In genomic region chr13:31209172-31209818, GRCh38 we compare ENCODE assay signal across 8 cellular contexts. TPM values are rescaled to one million over a fixed set of nuclear protein-coding genes. Genes with fewer than 3 reads are reported as not detected.
A peak's percentile ranks its signal among the peaks of the same experiment; 100 is the strongest.
DNase-seq lines count a peak whose midpoint lies in the region; TF ChIP-seq lines count a peak whose summit lies in the region.

No MANE protein-coding gene starts in this region.

- H3K36me3 Mint-ChIP-seq in endothelial cell (ENCODE audit: low read depth, unreplicated experiment) (no peaks in the 10 kb centered on the region), nephron progenitor cell (ENCODE audit: low read depth) (peaks cover 8% of the 10 kb centered on the region)

- H3K4me1 Mint-ChIP-seq in endothelial cell (ENCODE audit: unreplicated experiment) (peaks cover 8% of the 10 kb centered on the region), nephron progenitor cell (peaks cover 73% of the 10 kb centered on the region)

- H3K27ac Mint-ChIP-seq in endothelial cell (ENCODE audit: unreplicated experiment) (peak overlapping the region; percentile 24), nephron progenitor cell (peak overlapping the region; percentile 90)

- POLR2A ChIA-PET in OCI-LY7 (lab: Charles Lee) = interaction anchor here (0.8 kb wide), 1 partner anchor 1440 kb away, joined by 4 read pairs; no protein-coding TSS in a partner anchor

- H3K9me3 Mint-ChIP-seq in endothelial cell (ENCODE audit: unreplicated experiment) (no peaks in the 10 kb centered on the region), nephron progenitor cell (peaks cover 6% of the 10 kb centered on the region)

- no peak overlapping the region for H3K27ac ChIP-seq in OCI-LY7 (ENCODE audit: low read depth, low read length, poor library complexity, severe bottlenecking)

- no peak overlapping the region for H2AFZ ChIP-seq in OCI-LY7 (ENCODE audit: low read length)

- H3K27me3 Mint-ChIP-seq in endothelial cell (ENCODE audit: unreplicated experiment) (peaks cover under 1% of the 10 kb centered on the region), nephron progenitor cell (ENCODE audit: low read depth, poor library complexity) (no peaks in the 10 kb centered on the region)

- H3K9me2 ChIP-seq in OCI-LY7 (ENCODE audit: insufficient read depth, low read length) = no peaks in the 10 kb centered on the region

- H3K4me2 ChIP-seq in OCI-LY7 (ENCODE audit: low read length) = no peak overlapping the region

- peaks cover 5% of the 10 kb centered on the region for H3K4me1 ChIP-seq in OCI-LY7 (ENCODE audit: insufficient read depth, low read length, poor library complexity, severe bottlenecking)

- no peaks in the 10 kb centered on the region for H3K79me2 ChIP-seq in OCI-LY7 (ENCODE audit: insufficient read depth, low read depth, low read length)

- H3K9me3 ChIP-seq in OCI-LY7 (ENCODE audit: low read length) = no peaks in the 10 kb centered on the region

- no peaks in the 10 kb centered on the region for H3K36me3 ChIP-seq in OCI-LY7 (ENCODE audit: insufficient read depth, low read length)

- no peak overlapping the region for H3K4me3 ChIP-seq in OCI-LY7 (ENCODE audit: low read depth, low read length, poor library complexity, severe bottlenecking)

- CTCF ChIA-PET in OCI-LY7 (lab: Charles Lee; ENCODE audit: unreplicated experiment) = no interaction called here

- BruUV-seq in OCI-LY7 (replicated peaks; lab: Mats Ljungman, UMichigan) = no TSS peak

- TF ChIP-seq CTCF in endothelial cell (IDR thresholded peaks at IDR 0.05; ENCODE audit: unreplicated experiment) (no peak), nephron progenitor cell (IDR thresholded peaks at IDR 0.05) (no peak), OCI-LY7 (conservative IDR thresholded peaks at IDR 0.05; ENCODE audit: low read length) (no peak)

- intact Hi-C loops in OCI-LY7 (cut with micrococcal nuclease; ENCODE audit: unreplicated experiment) = no loop called here

- no peaks in the 10 kb centered on the region for H4K20me1 ChIP-seq in OCI-LY7 (ENCODE audit: insufficient read depth, low read length)

- DNase-seq in Daoy (ENCODE audit: low read depth) = peak; percentile 66
- peak; percentile 76 for DNase-seq in NCI-H510A (lab: John Stamatoyannopoulos, UW)
- no peak for DNase-seq in endothelial cell (ENCODE audit: low spot score)
- peak; percentile 27 for DNase-seq in nephron progenitor cell
- no peak for DNase-seq in SKM-1 treated with dmso at 0.1 percent for 144 hours (lab: John Stamatoyannopoulos, UW; ENCODE audit: unreplicated experiment)
- no peak for DNase-seq in OCI-LY7 (ENCODE audit: low spot score)
- DNase-seq in NCI-H1048 (lab: John Stamatoyannopoulos, UW) = no peak
- no peak for DNase-seq in NOMO-1 treated with dmso at 0.1 percent for 144 hours (lab: John Stamatoyannopoulos, UW; ENCODE audit: unreplicated experiment)

- H3K4me3 Mint-ChIP-seq in endothelial cell (ENCODE audit: unreplicated experiment) (no peak overlapping the region), nephron progenitor cell (peak overlapping the region; percentile 25)

RNA-seq across cellular contexts. Expression of gene B3GLCT, which starts 9.5 kb away (rescaled TPM):
- total RNA-seq in Daoy (2014; rRNA removed; shearing (Covaris generic)) = 6.8 and 8.2 TPM in 2 replicates
- total RNA-seq in endothelial cell (ENCODE audit: unreplicated experiment) = 9.8 TPM
- 3.6 and 3.7 TPM in 2 replicates for total RNA-seq in OCI-LY7 (2014; rRNA removed; shearing (Covaris generic))
- 3.9 and 4.3 TPM in 2 replicates for total RNA-seq in OCI-LY7 (2022)

RNA-seq across cellular contexts. Expression of gene HSPH1, which starts 47.6 kb away (rescaled TPM):
- 100.0 and 105 TPM in 2 replicates for total RNA-seq in Daoy (2014; rRNA removed; shearing (Covaris generic))
- total RNA-seq in endothelial cell (ENCODE audit: unreplicated experiment) = 43.9 TPM
- 89.6 and 110 TPM in 2 replicates for total RNA-seq in OCI-LY7 (2014; rRNA removed; shearing (Covaris generic))
- total RNA-seq in OCI-LY7 (2022) = 120 and 176 TPM in 2 replicates

Comparison
In these comparisons a context has a peak if more than half of its experiments do, and no peak if none do; other contexts are left out.
1. DNase-seq: peak in Daoy (single experiment), NCI-H510A (single experiment) and nephron progenitor cell (single experiment); none in endothelial cell (single experiment), SKM-1 treated with dmso at 0.1 percent for 144 hours (single experiment), OCI-LY7 (single experiment), NCI-H1048 (single experiment) and NOMO-1 treated with dmso at 0.1 percent for 144 hours (single experiment).